Comparison of ENCODE assay signal across 8 cellular contexts in the genomic region with DNA sequence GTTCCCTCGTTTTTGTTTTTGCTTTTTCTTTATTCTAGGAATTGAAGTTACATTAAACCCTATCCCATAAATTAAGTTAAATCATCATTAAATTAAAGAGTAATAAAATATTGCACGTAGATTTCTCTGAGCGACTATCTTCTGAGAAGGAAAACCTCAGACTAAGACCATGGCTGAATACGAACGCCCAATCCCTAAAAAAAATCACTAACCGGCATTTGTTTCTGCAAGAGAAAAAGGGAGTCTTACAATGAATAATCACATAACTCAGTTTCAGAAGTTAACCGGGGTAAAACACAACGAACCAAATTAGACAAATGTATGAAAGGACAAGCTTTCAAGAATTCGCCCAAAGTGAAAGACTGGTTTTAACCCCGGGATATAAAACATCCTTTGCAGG. TPM values are rescaled to one million over a fixed set of nuclear protein-coding genes. Genes with fewer than 3 reads are reported as not detected.
DNase-seq lines count a peak whose midpoint lies in the region; ATAC-seq and TF ChIP-seq lines count a peak whose summit lies in the region.

No MANE protein-coding gene starts in this region.

- H3K9me3 ChIP-seq in heart left ventricle (no peaks in the 10 kb centered on the region), transverse colon (no peaks in the 10 kb centered on the region)

- H3K27me3 Mint-ChIP-seq in activated CD4-positive, alpha-beta memory T cell treated with anti-CD3 and anti-CD28 coated beads for 36 hours = peaks cover 30% of the 10 kb centered on the region

- H3K4me3 Mint-ChIP-seq in activated CD4-positive, alpha-beta memory T cell treated with anti-CD3 and anti-CD28 coated beads for 36 hours = peak overlapping the region; percentile 26

- TF ChIP-seq CTCF in heart left ventricle (IDR thresholded peaks at IDR 0.05) (no peak), transverse colon (IDR thresholded peaks at IDR 0.05) (no peak)

- intact Hi-C loops in heart left ventricle (cut with DNase I) (loop anchor here in 8 of 10 donors (2.0 to 5.0 kb wide), 5 partner anchors 36 to 94 kb away; a partner anchor contains a TSS), left cardiac atrium (cut with DNase I) (loop anchor here (5.0 kb wide), 2 partner anchors 41 to 46 kb away; a partner anchor contains a TSS), transverse colon (cut with DNase I; ENCODE audit: low total_unique reads) (no loop called here), posterior cingulate gyrus (cut with DNase I) (loop anchor here (5.0 kb wide), 2 partner anchors 46 to 94 kb away; a partner anchor contains a TSS)
- intact Hi-C loops in activated CD4-positive, alpha-beta memory T cell treated with anti-CD3 and anti-CD28 coated beads for 36 hours (cut with micrococcal nuclease) = loop anchor here (5.0 kb wide), 1 partner anchor 36 kb away; no protein-coding TSS in a partner anchor

- H3K4me3 ChIP-seq in heart left ventricle (peak overlapping the region; percentile 54 to 89 (median 74)), transverse colon (peak overlapping the region; percentile 45 to 87 (median 68))

- H3K36me3 Mint-ChIP-seq in activated CD4-positive, alpha-beta memory T cell treated with anti-CD3 and anti-CD28 coated beads for 36 hours = no peaks in the 10 kb centered on the region

- 2 to 3% (median 2%) methylated on average over 10 of the region's 10 CpGs for WGBS in heart left ventricle, 4 donors
- 5 to 9% methylated on average over 10 of the region's 10 CpGs for WGBS in transverse colon (ENCODE audit: low coverage in 1 of 2), 2 donors

- H3K36me3 ChIP-seq in heart left ventricle = no peaks in the 10 kb centered on the region
- H3K36me3 ChIP-seq in transverse colon = no peaks in the 10 kb centered on the region

- POLR2A ChIA-PET in activated CD4-positive, alpha-beta memory T cell treated with anti-CD3 and anti-CD28 coated beads for 36 hours (lab: Charles Lee) = interaction anchor here (0.6 kb wide), 1 partner anchor 610 kb away, joined by 3 read pairs; no protein-coding TSS in a partner anchor

- DNase-seq in heart left ventricle = no peak
- no peak for DNase-seq in left cardiac atrium
- DNase-seq in activated CD4-positive, alpha-beta memory T cell treated with anti-CD3 and anti-CD28 coated beads for 36 hours = no peak
- peak; percentile 47 for DNase-seq in inferior parietal cortex (ENCODE audit: extremely low spot score)
- DNase-seq in transverse colon = no peak
- DNase-seq in activated gamma-delta T cell (lab: John Stamatoyannopoulos, UW) = no peak
- no peak for DNase-seq in NCI-H2196 (lab: John Stamatoyannopoulos, UW; ENCODE audit: unreplicated experiment)
- no peak for DNase-seq in posterior cingulate gyrus

- H3K4me1 Mint-ChIP-seq in activated CD4-positive, alpha-beta memory T cell treated with anti-CD3 and anti-CD28 coated beads for 36 hours (ENCODE audit: low read depth) = peaks cover 20% of the 10 kb centered on the region

- TF ChIP-seq POLR2A in heart left ventricle (IDR thresholded peaks at IDR 0.05) (no peak), transverse colon (IDR thresholded peaks at IDR 0.05) (no peak)

- no peak overlapping the region for H3K27ac Mint-ChIP-seq in activated CD4-positive, alpha-beta memory T cell treated with anti-CD3 and anti-CD28 coated beads for 36 hours

- CTCF ChIA-PET in activated CD4-positive, alpha-beta memory T cell treated with anti-CD3 and anti-CD28 coated beads for 36 hours (lab: Charles Lee) = interaction anchor here (0.6 to 1.7 kb wide), 3 partner anchors 9 to 94 kb away, joined by 3 to 4 read pairs (median 4); no protein-coding TSS in a partner anchor

- H3K27ac ChIP-seq in heart left ventricle = peak overlapping the region; percentile 89 to 98 (median 96)
- H3K27ac ChIP-seq in transverse colon = peak overlapping the region; percentile 88 to 95 (median 90)

- no peak for TF ChIP-seq EP300 in transverse colon (IDR thresholded peaks at IDR 0.05; ENCODE audit: low read depth)

- peaks cover 4 to 43% (median 26%) of the 10 kb centered on the region in 12 donors for H3K4me1 ChIP-seq in heart left ventricle
- H3K4me1 ChIP-seq in transverse colon = peaks cover 6 to 42% (median 21%) of the 10 kb centered on the region in 4 donors

- in situ Hi-C loops in transverse colon (cut with MboI; ENCODE audit: low pct_ligation_motif_present in 1 of 4, low pct_unique_long_range_greater_than_20kb in 1 of 4, low sequenced_read_pairs in 3 of 4) = no loop called here

- ATAC-seq in heart left ventricle = no peak
- ATAC-seq in left cardiac atrium = no peak

- H3K9me3 Mint-ChIP-seq in activated CD4-positive, alpha-beta memory T cell treated with anti-CD3 and anti-CD28 coated beads for 36 hours = no peaks in the 10 kb centered on the region

- H3K27me3 ChIP-seq in heart left ventricle = peaks cover 0 to 9% (median 0%) of the 10 kb centered on the region in 9 donors
- peaks cover 27% of the 10 kb centered on the region for H3K27me3 ChIP-seq in transverse colon

RNA-seq across cellular contexts. Expression of a gene that starts 1.3 kb away (rescaled TPM):
- 10 to 100 TPM; 24.6 to 54.1 (median 41.9) TPM for total RNA-seq in heart left ventricle
- polyA plus RNA-seq in heart left ventricle = 10 to 100 TPM; 11.8 to 49.0 TPM
- 10 to 100 TPM; 34.9 to 50.9 TPM for total RNA-seq in left cardiac atrium
- under 1 TPM; 0.65 to 0.83 TPM for total RNA-seq in activated CD4-positive, alpha-beta memory T cell treated with anti-CD3 and anti-CD28 coated beads for 36 hours
- total RNA-seq in transverse colon = 1 to 10 TPM; 3.0 to 5.9 (median 4.7) TPM

RNA-seq across cellular contexts. Expression of a gene that starts 43.8 kb away (rescaled TPM):
- total RNA-seq in heart left ventricle (1 to 10 TPM in 5 of 9 donors, under 1 TPM in 4; 0.63 to 3.5 (median 1.1) TPM), left cardiac atrium (1 to 10 TPM; 1.6 to 1.8 TPM), transverse colon (1,000 to 10,000 TPM in 2 of 4 donors, 100 to 1,000 TPM in 2; 228 to 1,657 (median 1,038) TPM)
- polyA plus RNA-seq in heart left ventricle = 1 to 10 TPM in 1 of 2 donors, under 1 TPM in 1; 0.65 to 5.5 TPM
- total RNA-seq in activated CD4-positive, alpha-beta memory T cell treated with anti-CD3 and anti-CD28 coated beads for 36 hours = under 1 TPM; 0.53 to 0.83 TPM

RNA-seq across cellular contexts. Expression of a gene that starts 45.2 kb away (rescaled TPM):
- total RNA-seq in heart left ventricle = not detected
- polyA plus RNA-seq in heart left ventricle = not detected
- not detected for total RNA-seq in left cardiac atrium
- not detected for total RNA-seq in activated CD4-positive, alpha-beta memory T cell treated with anti-CD3 and anti-CD28 coated beads for 36 hours
- total RNA-seq in transverse colon = not detected

Comparison
In these comparisons a context has a peak if more than half of its experiments do, and no peak if none do; other contexts are left out.
1. RNA of a gene that starts 43.8 kb away (total RNA-seq): 228 to 1,657 TPM in transverse colon; 1.6 to 1.8 TPM in left cardiac atrium, 0.63 to 3.5 TPM in heart left ventricle and 0.53 to 0.83 TPM in activated CD4-positive, alpha-beta memory T cell treated with anti-CD3 and anti-CD28 coated beads for 36 hours; every median in the first group is over 10 times any median in the second.